8 cellular contexts compared by ENCODE assay signal in the genomic region with DNA sequence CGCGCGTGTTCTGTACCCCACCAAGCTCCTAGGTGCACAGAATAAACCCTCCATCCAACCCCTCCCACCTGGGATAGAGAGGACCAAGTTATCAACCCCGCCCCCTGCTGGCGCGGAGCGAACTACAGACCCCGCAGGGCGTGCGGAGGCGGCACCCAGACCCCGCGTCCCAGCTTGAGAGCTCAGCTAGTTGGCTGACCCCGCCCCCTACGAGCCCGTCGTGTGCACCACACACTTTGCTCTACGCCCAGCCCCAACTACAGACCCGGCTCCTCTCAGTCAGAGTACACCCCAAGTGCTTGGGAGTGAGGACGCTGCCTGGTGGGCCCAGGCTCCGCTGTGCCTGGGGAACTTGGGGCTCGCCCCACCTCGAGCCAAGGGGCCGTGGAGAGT. TPM values are rescaled to one million over a fixed set of nuclear protein-coding genes. Genes with fewer than 3 reads are reported as not detected.
A peak's percentile ranks its signal among the peaks of the same experiment; 100 is the strongest.
DNase-seq lines count a peak whose midpoint lies in the region; ATAC-seq and TF ChIP-seq lines count a peak whose summit lies in the region.

No MANE protein-coding gene starts in this region.

- TF ChIP-seq CTCF in GM12875 (IDR thresholded peaks at IDR 0.05; ENCODE audit: borderline replicate concordance, insufficient read depth, low read depth, low read length) (peak; percentile 57), fibroblast of the aortic adventitia (IDR thresholded peaks at IDR 0.05; ENCODE audit: insufficient read depth, low read length) (peak; percentile 45), progenitor cell of endocrine pancreas (IDR thresholded peaks at IDR 0.05; ENCODE audit: unreplicated experiment) (peak; percentile 71)

- ATAC-seq in GM21529 (IDR thresholded peaks at IDR 0.05; ENCODE audit: unreplicated experiment), result no peak
- no peak for ATAC-seq in HG02610 (IDR thresholded peaks at IDR 0.05; ENCODE audit: unreplicated experiment)

- no peaks in the 10 kb centered on the region for H3K9me3 ChIP-seq in SK-N-MC (ENCODE audit: low read depth, low read length)
- H3K9me3 ChIP-seq in MG63, result no peaks in the 10 kb centered on the region

- H3K9ac ChIP-seq in SK-N-MC (ENCODE audit: insufficient read length), result no peak overlapping the region

- H3K9me3 Mint-ChIP-seq in progenitor cell of endocrine pancreas (ENCODE audit: low read depth), result no peaks in the 10 kb centered on the region

- H3K27ac ChIP-seq in SK-N-MC, result no peak overlapping the region

- peaks cover 67% of the 10 kb centered on the region for H3K27me3 Mint-ChIP-seq in progenitor cell of endocrine pancreas

- no peaks in the 10 kb centered on the region for H3K36me3 Mint-ChIP-seq in progenitor cell of endocrine pancreas (ENCODE audit: insufficient read depth)

- peak overlapping the region; percentile 63 for H3K4me3 Mint-ChIP-seq in progenitor cell of endocrine pancreas (ENCODE audit: low read depth)

- no peak overlapping the region for H3K27ac Mint-ChIP-seq in progenitor cell of endocrine pancreas

- H3K36me3 ChIP-seq in SK-N-MC (ENCODE audit: insufficient read depth, low read length) (no peaks in the 10 kb centered on the region), MG63 (no peaks in the 10 kb centered on the region)

- peaks cover 1% of the 10 kb centered on the region for H3K4me1 Mint-ChIP-seq in progenitor cell of endocrine pancreas (ENCODE audit: low read depth)

- H3K27me3 ChIP-seq in MG63, result peaks cover 22% of the 10 kb centered on the region

- no peak overlapping the region for H3K4me3 ChIP-seq in GM12875 (ENCODE audit: low read depth, low read length)
- H3K4me3 ChIP-seq in SK-N-MC, result 0 out of 2 replicates have a peak overlapping the region, but pooled peaks have one; percentile 12
- H3K4me3 ChIP-seq in fibroblast of the aortic adventitia (ENCODE audit: low read depth, low read length), result no peak overlapping the region
- no peak overlapping the region for H3K4me3 ChIP-seq in MG63

- DNase-seq in SK-N-MC (ENCODE audit: low read depth, low spot score) (no peak), fibroblast of the aortic adventitia (ENCODE audit: low read depth) (no peak), progenitor cell of endocrine pancreas (ENCODE audit: low spot score, unreplicated experiment) (peak; percentile 65), MG63 (no peak), NCI-H187 (lab: John Stamatoyannopoulos, UW) (no peak)

RNA-seq across cellular contexts. Expression of a gene that starts 1.5 kb away (rescaled TPM):
- 0.33 and 3.4 TPM in 2 replicates for total RNA-seq in fibroblast of the aortic adventitia (ENCODE audit: low replicate concordance)
- 1.7 and 1.9 TPM in 2 replicates for total RNA-seq in progenitor cell of endocrine pancreas
- not detected in 2 replicates for total RNA-seq in MG63 (2014; rRNA removed; shearing (Covaris generic); ENCODE audit: low replicate concordance)
